ENCODE assay signal across 8 cellular contexts in genomic region chr6:51959744-51960383, GRCh38.
DNase-seq lines count a peak whose midpoint lies in the region; ATAC-seq lines count a peak whose summit lies in the region.

No MANE protein-coding gene starts in this region.

- no peak overlapping the region for H3K4ac ChIP-seq in trophoblast cell (ENCODE audit: low read depth, low read length)

- no peak overlapping the region for H2BK5ac ChIP-seq in trophoblast cell (ENCODE audit: low read depth, low read length, poor library complexity)

- H3K9me3 ChIP-seq in trophoblast cell (ENCODE audit: insufficient read depth, low read depth, low read length), result no peaks in the 10 kb centered on the region

- no peak overlapping the region for H4K12ac ChIP-seq in trophoblast cell (ENCODE audit: low read depth, low read length)

- no peaks in the 10 kb centered on the region for H3K79me1 ChIP-seq in trophoblast cell (ENCODE audit: low read length)

- H3K27ac Mint-ChIP-seq in activated CD4-positive, alpha-beta memory T cell treated with anti-CD3 and anti-CD28 coated beads for 36 hours, result no peak overlapping the region

- no peaks in the 10 kb centered on the region for H3K9me3 Mint-ChIP-seq in activated CD4-positive, alpha-beta memory T cell treated with anti-CD3 and anti-CD28 coated beads for 36 hours

- CTCF ChIA-PET in activated CD4-positive, alpha-beta memory T cell treated with anti-CD3 and anti-CD28 coated beads for 36 hours (lab: Charles Lee), result interaction anchor here (0.5 to 2.1 kb wide), 8 partner anchors 14 to 508 kb away, joined by 3 to 8 read pairs (median 3); no protein-coding TSS in a partner anchor

- no peaks in the 10 kb centered on the region for H3K27me3 ChIP-seq in trophoblast cell (ENCODE audit: insufficient read depth, low read length)

- no peak overlapping the region for H3K23ac ChIP-seq in trophoblast cell (ENCODE audit: low read length)

- POLR2A ChIA-PET in activated CD4-positive, alpha-beta memory T cell treated with anti-CD3 and anti-CD28 coated beads for 36 hours (lab: Charles Lee), result no interaction called here

- H3K36me3 Mint-ChIP-seq in activated CD4-positive, alpha-beta memory T cell treated with anti-CD3 and anti-CD28 coated beads for 36 hours, result no peaks in the 10 kb centered on the region

- no peak overlapping the region for H2AFZ ChIP-seq in trophoblast cell (ENCODE audit: insufficient read depth, low read length, poor library complexity)

- no peaks in the 10 kb centered on the region for H3K4me1 Mint-ChIP-seq in activated CD4-positive, alpha-beta memory T cell treated with anti-CD3 and anti-CD28 coated beads for 36 hours (ENCODE audit: low read depth)

- intact Hi-C loops in activated CD4-positive, alpha-beta memory T cell treated with anti-CD3 and anti-CD28 coated beads for 36 hours (cut with micrococcal nuclease), result loop anchor here (1.0 to 2.0 kb wide), 2 partner anchors 105 to 1143 kb away; no protein-coding TSS in a partner anchor

- no peak overlapping the region for H2AK5ac ChIP-seq in trophoblast cell (ENCODE audit: low read length)

- H4K91ac ChIP-seq in trophoblast cell (ENCODE audit: low read depth, low read length), result no peak overlapping the region

- H3K4me2 ChIP-seq in trophoblast cell (ENCODE audit: low read length), result no peak overlapping the region

- H3K18ac ChIP-seq in trophoblast cell (ENCODE audit: low read length), result no peak overlapping the region

- DNase-seq in COR-L47 (lab: John Stamatoyannopoulos, UW) (peak; percentile 59), NCI-H2171 treated with DMSO at 0.1 percent for 48 hours (lab: John Stamatoyannopoulos, UW) (peak; percentile 5), germinal center (ENCODE audit: low spot score) (peak; percentile 36), trophoblast cell (peak; percentile 76 to 88)
- DNase-seq in activated CD4-positive, alpha-beta memory T cell treated with anti-CD3 and anti-CD28 coated beads for 36 hours, result peak; percentile 68
- DNase-seq in central memory CD4-positive, alpha-beta T cell, result no peak

- H3K4me3 Mint-ChIP-seq in activated CD4-positive, alpha-beta memory T cell treated with anti-CD3 and anti-CD28 coated beads for 36 hours, result no peak overlapping the region

- H3K27me3 Mint-ChIP-seq in activated CD4-positive, alpha-beta memory T cell treated with anti-CD3 and anti-CD28 coated beads for 36 hours, result peaks cover 1% of the 10 kb centered on the region

- no peak overlapping the region for H3K27ac ChIP-seq in trophoblast cell (ENCODE audit: low read depth, low read length)

- no peak overlapping the region for H4K8ac ChIP-seq in trophoblast cell (ENCODE audit: low read depth, low read length)

- no peaks in the 10 kb centered on the region for H3K36me3 ChIP-seq in trophoblast cell (ENCODE audit: control insufficient read depth in 1 of 2, insufficient read depth in 2 of 2, low read length in 2 of 2)

- no peak overlapping the region for H2BK12ac ChIP-seq in trophoblast cell (ENCODE audit: low read length)

- H3K14ac ChIP-seq in trophoblast cell (ENCODE audit: low read length), result no peak overlapping the region

- H3K4me1 ChIP-seq in trophoblast cell (ENCODE audit: control insufficient read depth in 1 of 2, insufficient read depth in 2 of 2, low read length in 2 of 2), result peaks cover 0 to 2% of the 10 kb centered on the region in 2 experiments

- no peaks in the 10 kb centered on the region for H3K79me2 ChIP-seq in trophoblast cell (ENCODE audit: control insufficient read depth, insufficient read depth, low read length, poor library complexity)

- H2BK120ac ChIP-seq in trophoblast cell (ENCODE audit: insufficient read depth, low read length, poor library complexity), result no peak overlapping the region

- ATAC-seq in GM18868 (IDR thresholded peaks at IDR 0.05; ENCODE audit: unreplicated experiment) (peak; percentile 91), HG03060 (IDR thresholded peaks at IDR 0.05; ENCODE audit: low read depth, unreplicated experiment) (peak; percentile 73)

- no peak overlapping the region for H3K9ac ChIP-seq in trophoblast cell (ENCODE audit: low read length)

- no peak overlapping the region for H3K4me3 ChIP-seq in trophoblast cell (ENCODE audit: low read depth, low read length)

- WGBS in trophoblast cell (ENCODE audit: extremely low coverage, insufficient coverage, insufficient read length), result no CpG with 5 or more reads among the region's 6 CpGs
